Comparison of ENCODE assay signal across 8 cellular contexts in the genomic region with DNA sequence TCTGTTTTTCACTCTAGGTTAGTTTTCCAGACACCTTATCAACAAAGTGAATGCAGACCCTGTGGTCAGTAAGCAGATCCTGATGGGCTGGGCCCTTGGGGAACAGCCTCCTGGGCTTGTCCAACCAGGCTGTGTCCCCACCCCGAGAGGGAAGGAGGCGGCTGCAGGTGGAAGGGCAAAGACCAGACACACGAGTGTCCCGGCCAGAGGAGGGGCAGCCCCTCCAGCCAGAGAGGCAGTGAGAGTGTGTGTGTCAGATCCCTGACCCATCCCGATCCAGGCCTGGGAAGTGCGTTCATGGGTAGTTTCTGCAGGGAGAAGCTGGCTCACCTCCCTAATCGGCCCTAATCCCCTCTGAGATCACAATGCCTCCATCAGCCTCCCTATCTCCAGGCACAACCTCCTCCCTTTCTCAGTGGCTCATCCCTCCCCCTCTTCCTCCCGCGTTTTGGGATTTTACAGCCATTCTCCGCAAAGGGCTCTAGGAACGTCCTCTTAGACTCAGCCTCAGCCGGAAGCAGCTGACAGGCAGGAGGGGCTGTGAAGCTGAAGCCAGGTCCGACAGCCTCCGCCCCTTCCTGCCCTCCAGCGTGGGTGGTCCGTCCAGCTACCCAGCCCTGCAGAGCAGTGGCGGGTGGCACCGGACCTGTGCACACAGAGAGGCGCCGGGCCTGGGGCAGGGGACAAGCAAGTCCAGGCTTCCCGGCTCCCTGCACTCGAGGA. TPM values are rescaled to one million over a fixed set of nuclear protein-coding genes. Genes with fewer than 3 reads are reported as not detected.
DNase-seq lines count a peak whose midpoint lies in the region; ATAC-seq and TF ChIP-seq lines count a peak whose summit lies in the region.

No MANE protein-coding gene starts in this region.

- peak overlapping the region; percentile 20 for H2AFZ ChIP-seq in neuron (ENCODE audit: low read depth, low read length)
- H2AFZ ChIP-seq in Karpas-422 (ENCODE audit: low read length): no peak overlapping the region

- no peaks in the 10 kb centered on the region for H3K9me3 Mint-ChIP-seq in Caco-2 (ENCODE audit: unreplicated experiment)

- H3K4me2 ChIP-seq in Karpas-422 (ENCODE audit: low read depth, low read length, poor library complexity, severe bottlenecking): no peak overlapping the region

- H3K27me3 ChIP-seq in Caco-2 (replicated peaks; ENCODE audit: control insufficient read depth, insufficient read depth, low read length): no peaks in the 10 kb centered on the region
- no peaks in the 10 kb centered on the region for H3K27me3 ChIP-seq in neuron (ENCODE audit: insufficient read depth, low read length)
- no peaks in the 10 kb centered on the region for H3K27me3 ChIP-seq in Karpas-422 (ENCODE audit: low read length)

- DNase-seq in Caco-2 (peak in 1 of 2 experiments; percentile 54), left ventricle myocardium superior (peak; percentile 77), Karpas-422 (no peak)
- no peak for DNase-seq in central memory CD4-positive, alpha-beta T cell
- no peak for DNase-seq in activated CD4-positive, alpha-beta T cell treated with anti-CD3 and anti-CD28 coated beads, Interleukin-2, amount 50 U/mL, for 48 hours

- H3K9me2 ChIP-seq in Karpas-422 (replicated peaks; ENCODE audit: insufficient read depth, low read length): no peaks in the 10 kb centered on the region

- ATAC-seq in left ventricle myocardium superior: peak; percentile 14
- ATAC-seq in HG03139 (IDR thresholded peaks at IDR 0.05; ENCODE audit: unreplicated experiment): no peak

- H4K20me1 ChIP-seq in Karpas-422 (ENCODE audit: insufficient read depth, low read depth, low read length): peaks cover 4% of the 10 kb centered on the region; the same call in 1 of the 2 replicates

- H3K36me3 ChIP-seq in Caco-2 (ENCODE audit: control insufficient read depth, insufficient read depth, low read length) (no peaks in the 10 kb centered on the region; the same call in 1 of the 2 replicates), neuron (ENCODE audit: insufficient read depth, low read length) (peaks cover 4% of the 10 kb centered on the region), Karpas-422 (ENCODE audit: insufficient read depth, low read length) (no peaks in the 10 kb centered on the region)

- H3K4me1 ChIP-seq in Caco-2 (peaks cover 27% of the 10 kb centered on the region), neuron (ENCODE audit: insufficient read depth, low read length) (peaks cover 21% of the 10 kb centered on the region), Karpas-422 (ENCODE audit: low read length) (no peaks in the 10 kb centered on the region)

- H3K4me3 ChIP-seq in Caco-2 (ENCODE audit: low read depth, low read length) (no peak overlapping the region), neuron (ENCODE audit: low read length) (peak overlapping the region; percentile 31), Karpas-422 (ENCODE audit: low read length) (no peak overlapping the region)

- peak overlapping the region; percentile 36 for H3K27ac Mint-ChIP-seq in Caco-2 (ENCODE audit: unreplicated experiment)

- intact Hi-C loops in Caco-2 (cut with micrococcal nuclease; ENCODE audit: unreplicated experiment) (no loop called here), left ventricle myocardium superior (cut with micrococcal nuclease) (no loop called here)

- no TSS peak for BruUV-seq in Caco-2 (replicated peaks; lab: Mats Ljungman, UMichigan)

- CTCF ChIA-PET in Caco-2 (lab: Charles Lee): interaction anchor here (1.1 kb wide), 1 partner anchor 179 kb away, joined by 4 read pairs; no protein-coding TSS in a partner anchor

- H3K27ac ChIP-seq in VCaP (peak overlapping the region; percentile 66; the same call in 1 of the 2 replicates), Karpas-422 (ENCODE audit: low read length) (no peak overlapping the region)

- POLR2A ChIA-PET in Caco-2 (lab: Charles Lee): no interaction called here

- no peaks in the 10 kb centered on the region for H3K79me2 ChIP-seq in Karpas-422 (ENCODE audit: low read length)

- peaks cover 13% of the 10 kb centered on the region for H3K4me1 Mint-ChIP-seq in Caco-2 (ENCODE audit: low read depth, unreplicated experiment)

- H3K36me3 Mint-ChIP-seq in Caco-2 (ENCODE audit: insufficient read depth, unreplicated experiment): peaks cover 7% of the 10 kb centered on the region

- TF ChIP-seq CTCF in Caco-2 (IDR thresholded peaks at IDR 0.05; ENCODE audit: insufficient read depth in 1 of 2, low read depth in 1 of 2, low read length in 1 of 2, severe bottlenecking in 1 of 2, unreplicated experiment in 1 of 2) (no peak), VCaP (conservative IDR thresholded peaks at IDR 0.05) (no peak)

- no peak overlapping the region for H3K9ac ChIP-seq in Karpas-422 (ENCODE audit: low read length)

- H3K9me3 ChIP-seq in Caco-2: no peaks in the 10 kb centered on the region
- no peaks in the 10 kb centered on the region for H3K9me3 ChIP-seq in neuron (ENCODE audit: low read length)
- H3K9me3 ChIP-seq in Karpas-422 (ENCODE audit: low read length): no peaks in the 10 kb centered on the region

- no peak overlapping the region for H3K4me3 Mint-ChIP-seq in Caco-2 (ENCODE audit: unreplicated experiment)

- no peaks in the 10 kb centered on the region for H3K27me3 Mint-ChIP-seq in Caco-2 (ENCODE audit: insufficient read depth, unreplicated experiment)

RNA-seq across cellular contexts. Expression of a gene that starts 9.7 kb away (rescaled TPM):
- total RNA-seq in Caco-2 (2022) (41.7 and 42.0 TPM in 2 replicates), left ventricle myocardium superior (230 TPM)
- 0.22 TPM in 1 of 2 replicates, not detected in the other for total RNA-seq in Karpas-422 (2014; rRNA removed; shearing (Covaris generic); ENCODE audit: low replicate concordance)

Comparison
In these comparisons a context has a peak if more than half of its experiments do, and no peak if none do; other contexts are left out.
1. RNA of a gene that starts 9.7 kb away (total RNA-seq): 230 TPM in left ventricle myocardium superior (single experiment) and 41.7 to 42.0 TPM in Caco-2; 0.22 TPM in Karpas-422; every median in the first group is over 10 times any median in the second.